ENCODE assay signal across 20 cellular contexts in the genomic region with DNA sequence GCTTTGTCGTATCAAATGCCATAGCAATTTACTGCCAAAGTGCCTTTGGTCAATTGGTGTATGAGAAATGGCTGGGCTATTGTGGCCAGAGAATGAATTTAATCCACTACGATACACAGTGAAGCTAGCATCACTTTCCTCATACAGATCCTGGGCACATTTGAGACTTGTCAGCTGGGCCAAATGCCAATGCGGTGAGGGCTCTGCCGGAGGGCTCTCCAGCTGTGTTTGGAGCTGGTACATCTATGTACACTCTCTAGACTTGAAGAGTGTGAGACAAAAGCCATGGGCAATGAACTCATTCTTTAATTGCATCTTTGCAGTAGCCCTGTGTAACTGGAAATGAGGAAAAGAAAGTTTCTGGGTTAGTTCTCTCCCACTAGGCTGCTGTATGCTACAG.
"Had no signal": no experiment of that assay in that cellular context is flagged by ENCODE, and none has a peak within 500 bp of the region (broad histone marks: within the 10 kb centered on the region; RNA-seq: fewer than 3 reads in every experiment).

No MANE protein-coding gene starts in this region.

- DNase-seq: activated CD4-positive, alpha-beta T cell treated with anti-CD3 and anti-CD28 coated beads for 4 hours; activated CD8-positive, alpha-beta T cell treated with anti-CD3 and anti-CD28 coated beads for 36 hours; activated effector memory CD4-positive, alpha-beta T cell treated with anti-CD3 and anti-CD28 coated beads, Interleukin-2, amount 50 U/mL, for 16 hours; activated T-cell treated with anti-CD3 and anti-CD28 coated beads, Interleukin-2, amount 50 U/mL, for 48 hours; adrenal gland; caudate nucleus; erythroblast; gastrocnemius medialis; heart right ventricle; left cardiac atrium; lower lobe of right lung; ovary; right lobe of liver; trophoblast cell had no signal

- H3K4me1 Mint-ChIP-seq: activated naive CD4-positive, alpha-beta T cell treated with anti-CD3 and anti-CD28 coated beads, Interleukin-2, amount 50 U/mL, for 24 hours; mesothelial cell of epicardium had no signal

- H3K36me3 Mint-ChIP-seq: activated naive CD4-positive, alpha-beta T cell treated with anti-CD3 and anti-CD28 coated beads, Interleukin-2, amount 50 U/mL, for 24 hours; mesothelial cell of epicardium; WTC11 had no signal

- H3K27me3 ChIP-seq: adrenal gland, gastrocnemius medialis, ovary, right lobe of liver, suprapubic skin had no signal

- H3K36me3 ChIP-seq: adrenal gland, gastrocnemius medialis, heart right ventricle, lower lobe of right lung, ovary, right lobe of liver, suprapubic skin had no signal

- H3K4me3 Mint-ChIP-seq: activated CD8-positive, alpha-beta T cell treated with anti-CD3 and anti-CD28 coated beads for 36 hours; activated naive CD4-positive, alpha-beta T cell treated with anti-CD3 and anti-CD28 coated beads, Interleukin-2, amount 50 U/mL, for 24 hours; mesothelial cell of epicardium; neural crest cell; stimulated activated naive CD8-positive, alpha-beta T cell treated with anti-CD3 and anti-CD28 coated beads, Interleukin-15, Interleukin-2, amounts not matched to agents 100 ng/mL and 50 ng/mL, for 24 hours; WTC11 had no signal

- H3K27me3 Mint-ChIP-seq: activated CD8-positive, alpha-beta T cell treated with anti-CD3 and anti-CD28 coated beads for 36 hours; activated naive CD4-positive, alpha-beta T cell treated with anti-CD3 and anti-CD28 coated beads, Interleukin-2, amount 50 U/mL, for 24 hours; stimulated activated naive CD8-positive, alpha-beta T cell treated with anti-CD3 and anti-CD28 coated beads, Interleukin-15, Interleukin-2, amounts not matched to agents 100 ng/mL and 50 ng/mL, for 24 hours had no signal

- H3K27ac Mint-ChIP-seq: activated CD8-positive, alpha-beta T cell treated with anti-CD3 and anti-CD28 coated beads for 36 hours; activated naive CD4-positive, alpha-beta T cell treated with anti-CD3 and anti-CD28 coated beads, Interleukin-2, amount 50 U/mL, for 24 hours; mesothelial cell of epicardium; stimulated activated naive CD8-positive, alpha-beta T cell treated with anti-CD3 and anti-CD28 coated beads, Interleukin-15, Interleukin-2, amounts not matched to agents 100 ng/mL and 50 ng/mL, for 24 hours; WTC11 had no signal

- H3K9me3 Mint-ChIP-seq: activated CD8-positive, alpha-beta T cell treated with anti-CD3 and anti-CD28 coated beads for 36 hours; mesothelial cell of epicardium; neural crest cell; WTC11 had no signal

- H3K4me3 ChIP-seq: adrenal gland, gastrocnemius medialis, heart right ventricle, lower lobe of right lung, ovary, right lobe of liver, suprapubic skin had no signal
